In genomic region chr13:28219408-28220099, GRCh38 we compare ENCODE assay signal across 20 cellular contexts.
DNase-seq lines count a peak whose midpoint lies in the region; ATAC-seq, FAIRE-seq and TF ChIP-seq lines count a peak whose summit lies in the region.
"Had no signal": no experiment of that assay in that cellular context is flagged by ENCODE, and none has a peak within 500 bp of the region (broad histone marks: within the 10 kb centered on the region; RNA-seq: fewer than 3 reads in every experiment).

No MANE protein-coding gene starts in this region.

- SMC1A ChIA-PET in GM12878 (lab: Charles Lee; ENCODE audit: uncharacterized antibody, unreplicated experiment): no interaction called here

- no peak for TF ChIP-seq RAD21 in GM12878 (IDR thresholded peaks at IDR 0.05; ENCODE audit: insufficient read depth, low read depth, low read length)

- TF ChIP-seq POLR2A in GM12891 (IDR thresholded peaks at IDR 0.05; ENCODE audit: low read depth, low read length) (no peak), GM12878 (IDR thresholded peaks at IDR 0.05; ENCODE audit: low read depth, low read length) (no peak)

- H3K36me3 ChIP-seq in GM23338 (ENCODE audit: insufficient read depth): no peaks in the 10 kb centered on the region
- H3K36me3 ChIP-seq in GM12878 (ENCODE audit: control insufficient read depth in 2 of 2, insufficient read depth in 2 of 2, low read length in 1 of 2): peaks cover 0 to 4% of the 10 kb centered on the region in 2 experiments; a peak in 2 of 4 replicates

- no peaks in the 10 kb centered on the region for H3K27me3 Mint-ChIP-seq in GM23338 (ENCODE audit: insufficient read depth, low read depth, poor library complexity)
- no peaks in the 10 kb centered on the region for H3K27me3 Mint-ChIP-seq in stimulated activated memory B cell treated with anti-CD40 and anti-IgM and Interleukin-4, amounts not matched to agents 10 μg/mL and 1 μg/mL and 100 μg/mL, for 72 hours
- no peaks in the 10 kb centered on the region for H3K27me3 Mint-ChIP-seq in activated naive CD8-positive, alpha-beta T cell treated with anti-CD3 and anti-CD28 coated beads for 36 hours
- H3K27me3 Mint-ChIP-seq: B cell had no signal

- H2AFZ ChIP-seq in GM23338 (no peak overlapping the region), GM12878 (ENCODE audit: control insufficient read depth, low read depth, low read length) (no peak overlapping the region)
- H2AFZ ChIP-seq: GM23248 had no signal

- H3K9me3 Mint-ChIP-seq in GM23338: no peaks in the 10 kb centered on the region
- H3K9me3 Mint-ChIP-seq in stimulated activated memory B cell treated with anti-CD40 and anti-IgM and Interleukin-4, amounts not matched to agents 10 μg/mL and 1 μg/mL and 100 μg/mL, for 72 hours: no peaks in the 10 kb centered on the region
- no peaks in the 10 kb centered on the region for H3K9me3 Mint-ChIP-seq in activated naive CD8-positive, alpha-beta T cell treated with anti-CD3 and anti-CD28 coated beads for 36 hours
- H3K9me3 Mint-ChIP-seq: CD8-positive, alpha-beta T cell; HFFc6 had no signal

- DNase-seq in GM12891 (ENCODE audit: insufficient read length, low spot score): no peak
- DNase-seq in GM23338 (ENCODE audit: low spot score): no peak
- DNase-seq in GM12878 (ENCODE audit: low read depth, low spot score): no peak
- DNase-seq in NCI-H2029 treated with DMSO at 0.1 percent for 48 hours (lab: John Stamatoyannopoulos, UW): no peak
- no peak for DNase-seq in activated naive CD8-positive, alpha-beta T cell treated with anti-CD3 and anti-CD28 coated beads for 36 hours
- DNase-seq in Right ventricle myocardium superior: no peak
- DNase-seq: CD8-positive, alpha-beta T cell; DMS 273 treated with DMSO at 0.1 percent for 48 hours; DMS53; DND-41; HFFc6 had no signal

- intact Hi-C loops in GM12878 (cut with micrococcal nuclease; ENCODE audit: unreplicated experiment) (loop anchor here (5.0 kb wide), 1 partner anchor 37 kb away; no protein-coding TSS in a partner anchor), Right ventricle myocardium superior (cut with DNase I) (no loop called here)

- ATAC-seq in GM23338 (no peak), GM12878 (peak; percentile 51), Right ventricle myocardium superior (ENCODE audit: poor library complexity) (no peak)
- ATAC-seq in stimulated activated memory B cell treated with anti-CD40 and anti-IgM and Interleukin-4, amounts not matched to agents 10 μg/mL and 1 μg/mL and 100 μg/mL, for 72 hours: peak; percentile 61
- ATAC-seq: CD8-positive, alpha-beta T cell; HCT116; K562 had no signal

- H3K9me3 ChIP-seq in GM12878 (replicated peaks; ENCODE audit: control insufficient read depth, insufficient read depth, low read length): no peaks in the 10 kb centered on the region

- no peak overlapping the region for H3K4me3 Mint-ChIP-seq in GM23338
- H3K4me3 Mint-ChIP-seq in stimulated activated memory B cell treated with anti-CD40 and anti-IgM and Interleukin-4, amounts not matched to agents 10 μg/mL and 1 μg/mL and 100 μg/mL, for 72 hours: peak overlapping the region; percentile 36
- H3K4me3 Mint-ChIP-seq in activated naive CD8-positive, alpha-beta T cell treated with anti-CD3 and anti-CD28 coated beads for 36 hours: no peak overlapping the region
- H3K4me3 Mint-ChIP-seq: B cell; CD8-positive, alpha-beta T cell; HFFc6 had no signal

- H3K79me2 ChIP-seq in GM23338 (replicated peaks; ENCODE audit: insufficient read depth): no peaks in the 10 kb centered on the region
- H3K79me2 ChIP-seq in GM12878 (ENCODE audit: control insufficient read depth, insufficient read depth, low read length): no peaks in the 10 kb centered on the region

- H3K36me3 Mint-ChIP-seq in GM23338 (ENCODE audit: low read depth): peaks cover 2% of the 10 kb centered on the region; the same call in 2 of the 3 replicates
- peaks cover 12% of the 10 kb centered on the region for H3K36me3 Mint-ChIP-seq in stimulated activated memory B cell treated with anti-CD40 and anti-IgM and Interleukin-4, amounts not matched to agents 10 μg/mL and 1 μg/mL and 100 μg/mL, for 72 hours
- peaks cover 12% of the 10 kb centered on the region for H3K36me3 Mint-ChIP-seq in activated naive CD8-positive, alpha-beta T cell treated with anti-CD3 and anti-CD28 coated beads for 36 hours

- TF ChIP-seq EP300 in GM12878 (IDR thresholded peaks at IDR 0.05; ENCODE audit: borderline replicate concordance in 1 of 2, control insufficient read depth in 1 of 2, low read depth in 2 of 2, low read length in 2 of 2): no peak

- no peak for TF ChIP-seq CTCF in GM23338 (conservative IDR thresholded peaks at IDR 0.05; ENCODE audit: low read depth in 2 of 2)
- TF ChIP-seq CTCF in GM12878 (IDR thresholded peaks at IDR 0.05 in 2 of 3, conservative IDR thresholded peaks at IDR 0.05 in 1 of 3; ENCODE audit: control insufficient read depth in 2 of 3, extremely low read depth in 1 of 3, insufficient read depth in 1 of 3, low read depth in 3 of 3, low read length in 3 of 3): no peak

- H3K9ac ChIP-seq in GM12878 (ENCODE audit: control insufficient read depth, insufficient read depth, low read length): no peak overlapping the region
- H3K9ac ChIP-seq: BLaER1 treated with 17β-estradiol and CSF1 and Interleukin-3, amounts not matched to agents 10 nM and 100 nM; GM23248 had no signal

- H4K20me1 ChIP-seq in GM23338 (replicated peaks; ENCODE audit: insufficient read depth): no peaks in the 10 kb centered on the region
- no peaks in the 10 kb centered on the region for H4K20me1 ChIP-seq in GM12878 (ENCODE audit: control insufficient read depth, insufficient read depth)

- H3K27ac ChIP-seq in GM23338 (ENCODE audit: low read depth) (0 out of 2 replicates have a peak overlapping the region, but pooled peaks have one; percentile 5), GM12878 (ENCODE audit: control insufficient read depth, insufficient read depth) (no peak overlapping the region)
- H3K27ac ChIP-seq: BLaER1 treated with 17β-estradiol and CSF1 and Interleukin-3, amounts not matched to agents 10 nM and 100 nM; GM23248 had no signal

- no peaks in the 10 kb centered on the region for H3K4me1 Mint-ChIP-seq in GM23338
- peaks cover 4% of the 10 kb centered on the region for H3K4me1 Mint-ChIP-seq in stimulated activated memory B cell treated with anti-CD40 and anti-IgM and Interleukin-4, amounts not matched to agents 10 μg/mL and 1 μg/mL and 100 μg/mL, for 72 hours
- peaks cover 19% of the 10 kb centered on the region for H3K4me1 Mint-ChIP-seq in activated naive CD8-positive, alpha-beta T cell treated with anti-CD3 and anti-CD28 coated beads for 36 hours

- no peak overlapping the region for H3K4me2 ChIP-seq in GM23338
- no peak overlapping the region for H3K4me2 ChIP-seq in GM12878 (ENCODE audit: control insufficient read depth, insufficient read depth)
- H3K4me2 ChIP-seq: BLaER1 treated with 17β-estradiol and CSF1 and Interleukin-3, amounts not matched to agents 10 nM and 100 nM had no signal

- no peaks in the 10 kb centered on the region for H3F3A ChIP-seq in GM23338 (replicated peaks; ENCODE audit: low read depth)

- H3K27me3 ChIP-seq in GM23338 (ENCODE audit: insufficient read depth) (no peaks in the 10 kb centered on the region), GM12878 (replicated peaks in 1 of 2; ENCODE audit: control insufficient read depth in 2 of 2, insufficient read depth in 2 of 2, low read length in 1 of 2) (no peaks in the 10 kb centered on the region)
- H3K27me3 ChIP-seq: BLaER1 treated with 17β-estradiol and CSF1 and Interleukin-3, amounts not matched to agents 10 nM and 100 nM had no signal

- H3K4me1 ChIP-seq in GM23338 (ENCODE audit: insufficient read depth) (no peaks in the 10 kb centered on the region), GM12878 (ENCODE audit: control insufficient read depth, insufficient read depth, low read length) (0 out of 2 replicates have a peak, but pooled peaks cover 3% of the 10 kb centered on the region)

- no peaks in the 10 kb centered on the region for H3K9me2 ChIP-seq in GM23338 (ENCODE audit: insufficient read depth)

- CTCF ChIA-PET in GM12878 (lab: Yijun Ruan, JAX): interaction anchor here (1.2 kb wide), 1 partner anchor 35 kb away, joined by 3 read pairs; no protein-coding TSS in a partner anchor

- 95% methylated on average over 4 of the region's 4 CpGs for WGBS in GM12878 (ENCODE audit: insufficient coverage, insufficient replicate concordance, low lambda C conversion rate, missing lambda C conversion rate)

- no peak overlapping the region for H3K4me3 ChIP-seq in GM23338
- no peak overlapping the region for H3K4me3 ChIP-seq in GM12878
- H3K4me3 ChIP-seq: BLaER1 treated with 17β-estradiol and CSF1 and Interleukin-3, amounts not matched to agents 10 nM and 100 nM; GM23248; K562 had no signal

- in situ Hi-C loops in GM12878 (cut with MboI): no loop called here

- RAD21 ChIA-PET in GM12878 (lab: Charles Lee; ENCODE audit: unreplicated experiment): no interaction called here

- POLR2A ChIA-PET in GM12878 (lab: Charles Lee): interaction anchor here (0.5 kb wide), 1 partner anchor 351 kb away, joined by 3 read pairs; no protein-coding TSS in a partner anchor

- no TSS peak for BruUV-seq in GM12878 (replicated peaks; lab: Mats Ljungman, UMichigan)

- FAIRE-seq in GM12891 (lab: Jason Lieb, UNC) (no peak), GM12878 (lab: Jason Lieb, UNC) (no peak)
- FAIRE-seq: GM12892, H54, HTR-8/SVneo, K562 had no signal

- no peak overlapping the region for H3K27ac Mint-ChIP-seq in GM23338
- peak overlapping the region; percentile 58 for H3K27ac Mint-ChIP-seq in stimulated activated memory B cell treated with anti-CD40 and anti-IgM and Interleukin-4, amounts not matched to agents 10 μg/mL and 1 μg/mL and 100 μg/mL, for 72 hours
- no peak overlapping the region for H3K27ac Mint-ChIP-seq in activated naive CD8-positive, alpha-beta T cell treated with anti-CD3 and anti-CD28 coated beads for 36 hours
- H3K27ac Mint-ChIP-seq: B cell; CD8-positive, alpha-beta T cell; HFFc6 had no signal

TF ChIP-seq in GM12891, 5 proteins besides CTCF, POLR2A, EP300 and RAD21:
- TF ChIP-seq SPI1 (IDR thresholded peaks at IDR 0.05; ENCODE audit: low read depth, low read length) (peak; percentile 46), PAX5 (IDR thresholded peaks at IDR 0.05; ENCODE audit: insufficient read depth, low read length, severe bottlenecking) (no peak), TAF1 (IDR thresholded peaks at IDR 0.05; ENCODE audit: low read depth, low read length) (no peak)

TF ChIP-seq in GM23338, 12 proteins besides CTCF, POLR2A, EP300 and RAD21 (continues in another document):
- no peak for TF ChIP-seq POLR2AphosphoS5 (IDR thresholded peaks at IDR 0.05; ENCODE audit: low read depth)
- no peak for TF ChIP-seq NANOG (IDR thresholded peaks at IDR 0.05; ENCODE audit: borderline replicate concordance)
- no peak for TF ChIP-seq ZNF114 (CRISPR knock-in tag; IDR thresholded peaks at IDR 0.05)
- TF ChIP-seq EZH2phosphoT487 (IDR thresholded peaks at IDR 0.05; ENCODE audit: unreplicated experiment): no peak

TF ChIP-seq in GM12878, 131 proteins besides CTCF, POLR2A, EP300 and RAD21 (continues in another document):
- TF ChIP-seq SPI1 (IDR thresholded peaks at IDR 0.05; ENCODE audit: borderline replicate concordance, insufficient read depth, low read depth, low read length) (peak; percentile 38; the same call in 1 of the 2 replicates), ZNF384 (IDR thresholded peaks at IDR 0.05; ENCODE audit: borderline replicate concordance, low read depth, low read length) (no peak), RCOR1 (conservative IDR thresholded peaks at IDR 0.05; ENCODE audit: low read depth, low read length) (no peak), RUNX3 (IDR thresholded peaks at IDR 0.05; ENCODE audit: low read length) (peak; percentile 63; the same call in 1 of the 2 replicates), JUNB (IDR thresholded peaks at IDR 0.05) (peak; percentile 50)

Comparison
In these comparisons a context has a peak if more than half of its experiments do, and no peak if none do; other contexts are left out.
1. ATAC-seq: peak in GM12878 (single experiment) and stimulated activated memory B cell treated with anti-CD40 and anti-IgM and Interleukin-4, amounts not matched to agents 10 μg/mL and 1 μg/mL and 100 μg/mL, for 72 hours (single experiment); none in GM23338 (single experiment) and Right ventricle myocardium superior (single experiment).